In the genomic region with DNA sequence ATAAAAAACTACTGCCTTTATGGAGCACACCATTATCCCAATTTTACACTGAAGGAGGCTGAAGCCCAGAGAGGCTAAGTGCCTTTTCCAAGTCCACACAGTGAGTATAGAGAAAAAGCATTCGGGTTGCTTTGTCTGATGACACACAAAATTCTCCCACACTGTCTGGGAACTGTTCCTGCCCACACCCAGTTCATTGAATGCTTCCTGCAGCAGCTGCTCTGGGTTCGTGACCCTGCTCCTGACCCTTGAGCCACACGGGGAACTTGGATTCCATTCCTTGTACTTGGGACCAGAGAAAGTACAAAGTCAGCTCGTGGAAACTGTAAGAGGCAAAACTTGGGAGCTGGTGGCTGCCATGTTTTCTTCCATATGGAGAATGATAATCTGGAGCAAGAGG, we compare ENCODE assay signal across 1 cellular context.
TF ChIP-seq lines count a peak whose summit lies in the region.

No MANE protein-coding gene starts in this region.

TF ChIP-seq in GM23338, 12 proteins besides CTCF, POLR2A, EP300 and RAD21 (continued from another document):
- TF ChIP-seq, protein P1, sequence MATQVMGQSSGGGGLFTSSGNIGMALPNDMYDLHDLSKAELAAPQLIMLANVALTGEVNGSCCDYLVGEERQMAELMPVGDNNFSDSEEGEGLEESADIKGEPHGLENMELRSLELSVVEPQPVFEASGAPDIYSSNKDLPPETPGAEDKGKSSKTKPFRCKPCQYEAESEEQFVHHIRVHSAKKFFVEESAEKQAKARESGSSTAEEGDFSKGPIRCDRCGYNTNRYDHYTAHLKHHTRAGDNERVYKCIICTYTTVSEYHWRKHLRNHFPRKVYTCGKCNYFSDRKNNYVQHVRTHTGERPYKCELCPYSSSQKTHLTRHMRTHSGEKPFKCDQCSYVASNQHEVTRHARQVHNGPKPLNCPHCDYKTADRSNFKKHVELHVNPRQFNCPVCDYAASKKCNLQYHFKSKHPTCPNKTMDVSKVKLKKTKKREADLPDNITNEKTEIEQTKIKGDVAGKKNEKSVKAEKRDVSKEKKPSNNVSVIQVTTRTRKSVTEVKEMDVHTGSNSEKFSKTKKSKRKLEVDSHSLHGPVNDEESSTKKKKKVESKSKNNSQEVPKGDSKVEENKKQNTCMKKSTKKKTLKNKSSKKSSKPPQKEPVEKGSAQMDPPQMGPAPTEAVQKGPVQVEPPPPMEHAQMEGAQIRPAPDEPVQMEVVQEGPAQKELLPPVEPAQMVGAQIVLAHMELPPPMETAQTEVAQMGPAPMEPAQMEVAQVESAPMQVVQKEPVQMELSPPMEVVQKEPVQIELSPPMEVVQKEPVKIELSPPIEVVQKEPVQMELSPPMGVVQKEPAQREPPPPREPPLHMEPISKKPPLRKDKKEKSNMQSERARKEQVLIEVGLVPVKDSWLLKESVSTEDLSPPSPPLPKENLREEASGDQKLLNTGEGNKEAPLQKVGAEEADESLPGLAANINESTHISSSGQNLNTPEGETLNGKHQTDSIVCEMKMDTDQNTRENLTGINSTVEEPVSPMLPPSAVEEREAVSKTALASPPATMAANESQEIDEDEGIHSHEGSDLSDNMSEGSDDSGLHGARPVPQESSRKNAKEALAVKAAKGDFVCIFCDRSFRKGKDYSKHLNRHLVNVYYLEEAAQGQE (IDR thresholded peaks at IDR 0.05; ENCODE audit: unreplicated experiment): no peak
